In genomic region chr10:97747573-97747972, GRCh38 we compare ENCODE assay signal across 28 cellular contexts. TPM values are rescaled to one million over a fixed set of nuclear protein-coding genes. Genes with fewer than 3 reads are reported as not detected.
"Had no signal": no experiment of that assay in that cellular context is flagged by ENCODE, and none has a peak within 500 bp of the region (broad histone marks: within the 10 kb centered on the region; RNA-seq: fewer than 3 reads in every experiment).

No MANE protein-coding gene starts in this region.

- H3K27me3 Mint-ChIP-seq: stimulated activated naive B cell treated with anti-CD40 and anti-IgM and Interleukin-4, amounts not matched to agents 10 μg/mL and 1 μg/mL and 100 μg/mL, for 72 hours; stimulated activated naive CD8-positive, alpha-beta T cell treated with anti-CD3 and anti-CD28 coated beads, Interleukin-15, Interleukin-2, amounts not matched to agents 100 ng/mL and 50 ng/mL, for 24 hours had no signal

- H3K27ac ChIP-seq: neural progenitor cell, pancreas, prostate gland, right lobe of liver, sigmoid colon, stomach, thoracic aorta, thyroid gland, tibial nerve, upper lobe of left lung, vagina had no signal

- H3K9me3 ChIP-seq: pancreas, prostate gland, right lobe of liver, sigmoid colon, stomach, thoracic aorta, thyroid gland, tibial nerve, upper lobe of left lung, vagina had no signal

- H3K4me3 ChIP-seq: neural progenitor cell, pancreas, prostate gland, right lobe of liver, sigmoid colon, stomach, thoracic aorta, thyroid gland, tibial nerve, upper lobe of left lung, vagina had no signal

- H3K4me2 ChIP-seq: neural progenitor cell had no signal

- H3K27ac Mint-ChIP-seq: natural killer cell; nephron; neural progenitor cell; stimulated activated effector memory CD8-positive, alpha-beta T cell treated with anti-CD3 and anti-CD28 coated beads, Interleukin-12 subunit alpha, Interleukin-12 subunit beta, amount 100 ng/mL, for 72 hours; stimulated activated naive B cell treated with anti-CD40 and anti-IgM and Interleukin-4, amounts not matched to agents 10 μg/mL and 1 μg/mL and 100 μg/mL, for 72 hours; stimulated activated naive CD8-positive, alpha-beta T cell treated with anti-CD3 and anti-CD28 coated beads, Interleukin-15, Interleukin-2, amounts not matched to agents 100 ng/mL and 50 ng/mL, for 24 hours had no signal

- H3K4me1 Mint-ChIP-seq: nephron had no signal

- H3K9ac ChIP-seq: neural progenitor cell had no signal

- H2AFZ ChIP-seq: neural progenitor cell had no signal

- H3K4me3 Mint-ChIP-seq: natural killer cell; nephron; neural progenitor cell; stimulated activated effector memory CD8-positive, alpha-beta T cell treated with anti-CD3 and anti-CD28 coated beads, Interleukin-12 subunit alpha, Interleukin-12 subunit beta, amount 100 ng/mL, for 72 hours; stimulated activated naive B cell treated with anti-CD40 and anti-IgM and Interleukin-4, amounts not matched to agents 10 μg/mL and 1 μg/mL and 100 μg/mL, for 72 hours; stimulated activated naive CD8-positive, alpha-beta T cell treated with anti-CD3 and anti-CD28 coated beads, Interleukin-15, Interleukin-2, amounts not matched to agents 100 ng/mL and 50 ng/mL, for 24 hours had no signal

- DNase-seq: natural killer cell; occipital lobe; pancreas; retina; right cardiac atrium; small intestine; stimulated activated CD4-positive, alpha-beta T cell treated with anti-CD3 and anti-CD28 coated beads, Interleukin-15, amount 100 ng/mL, for 24 hours; stimulated activated CD4-positive, alpha-beta T cell treated with anti-CD3 and anti-CD28 coated beads, Interleukin-2, amount 100 ng/mL, for 24 hours; stimulated activated CD4-positive, alpha-beta T cell treated with anti-CD3 and anti-CD28 coated beads, Interleukin-2, amount 100 ng/mL, for 48 hours; stimulated activated CD4-positive, alpha-beta T cell treated with anti-CD3 and anti-CD28 coated beads, Interleukin-4, amount 100 ng/mL, for 24 hours; stimulated activated naive B cell treated with anti-CD40 and anti-IgM and Interleukin-4, amounts not matched to agents 10 μg/mL and 1 μg/mL and 100 μg/mL, for 72 hours; stimulated activated naive CD4-positive, alpha-beta T cell treated with Interleukin-2 at 50 U/mL for 16 hours; stomach; thyroid gland; trophoblast cell; upper lobe of left lung had no signal

- H3K4me1 ChIP-seq: neural progenitor cell, prostate gland, sigmoid colon, thyroid gland, upper lobe of left lung had no signal

- H3K27me3 ChIP-seq: neural progenitor cell, pancreas, right lobe of liver, sigmoid colon, stomach, thyroid gland, tibial nerve, upper lobe of left lung, vagina had no signal

- ATAC-seq: natural killer cell; pancreas; right cardiac atrium; stimulated activated effector memory CD8-positive, alpha-beta T cell treated with anti-CD3 and anti-CD28 coated beads, Interleukin-12 subunit alpha, Interleukin-12 subunit beta, amount 100 ng/mL, for 72 hours; stimulated activated naive B cell treated with anti-CD40 and anti-IgM and Interleukin-4, amounts not matched to agents 10 μg/mL and 1 μg/mL and 100 μg/mL, for 72 hours had no signal

RNA-seq across cellular contexts. Expression of gene SFRP5, which starts 24.2 kb away (rescaled TPM):
- total RNA-seq: natural killer cell, osteocyte, pulmonary artery endothelial cell had no signal
